Comparison of ENCODE assay signal across 8 cellular contexts in the genomic region with DNA sequence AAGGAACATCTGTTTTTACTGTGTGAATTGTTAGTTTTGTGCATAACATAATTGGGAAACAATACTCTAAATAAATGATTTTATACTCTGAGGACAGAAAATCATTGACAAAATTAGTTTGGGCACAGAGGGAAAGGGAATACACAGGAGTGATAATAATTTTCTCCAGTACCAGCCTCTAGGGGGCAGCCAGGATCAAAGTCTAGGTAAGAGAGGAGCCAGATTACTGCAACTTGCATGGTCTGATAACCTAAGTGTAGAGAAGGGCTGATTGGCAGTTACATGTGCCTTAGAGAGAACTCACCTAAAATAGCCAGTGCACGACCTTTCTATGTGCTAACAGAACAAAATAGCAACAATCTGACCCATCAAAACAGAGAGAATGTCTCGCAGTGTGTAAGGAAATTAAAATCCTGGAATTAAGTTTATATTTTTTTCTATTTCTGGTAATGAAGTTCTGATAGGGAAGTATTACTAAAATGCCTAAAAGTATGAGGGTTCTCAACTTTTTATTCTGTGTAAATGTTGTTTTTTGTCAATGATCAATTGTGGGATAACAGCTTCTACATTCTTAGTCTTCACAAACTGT.
DNase-seq lines count a peak whose midpoint lies in the region; ATAC-seq and TF ChIP-seq lines count a peak whose summit lies in the region.

No MANE protein-coding gene starts in this region.

- H3K36me3 ChIP-seq in trophoblast cell (ENCODE audit: control insufficient read depth in 1 of 2, insufficient read depth in 2 of 2, low read length in 2 of 2) = no peaks in the 10 kb centered on the region

- no peak overlapping the region for H3K4me2 ChIP-seq in trophoblast cell (ENCODE audit: low read length)

- H3K18ac ChIP-seq in trophoblast cell (ENCODE audit: low read length) = no peak overlapping the region

- H2BK12ac ChIP-seq in trophoblast cell (ENCODE audit: low read length) = no peak overlapping the region

- H3K27me3 ChIP-seq in trophoblast cell (ENCODE audit: insufficient read depth, low read length) = no peaks in the 10 kb centered on the region

- no peaks in the 10 kb centered on the region for H3K9me3 ChIP-seq in trophoblast cell (ENCODE audit: insufficient read depth, low read depth, low read length)

- H2AK5ac ChIP-seq in trophoblast cell (ENCODE audit: low read length) = no peak overlapping the region

- H3K79me2 ChIP-seq in trophoblast cell (ENCODE audit: control insufficient read depth, insufficient read depth, low read length, poor library complexity) = no peaks in the 10 kb centered on the region

- H3K4me1 ChIP-seq in trophoblast cell (ENCODE audit: control insufficient read depth in 1 of 2, insufficient read depth in 2 of 2, low read length in 2 of 2) = no peaks in the 10 kb centered on the region

- no peaks in the 10 kb centered on the region for H3K79me1 ChIP-seq in trophoblast cell (ENCODE audit: low read length)

- intact Hi-C loops in Right ventricle myocardium inferior (cut with DNase I) (no loop called here), cardiac septum (cut with DNase I) (no loop called here), posterior vena cava (cut with DNase I) (no loop called here)

- no peak overlapping the region for H3K9ac ChIP-seq in trophoblast cell (ENCODE audit: low read length)

- H3K14ac ChIP-seq in trophoblast cell (ENCODE audit: low read length) = no peak overlapping the region

- WGBS in trophoblast cell (ENCODE audit: extremely low coverage, insufficient coverage, insufficient read length) = no CpG with 5 or more reads among the region's 2 CpGs

- H3K23ac ChIP-seq in trophoblast cell (ENCODE audit: low read length) = no peak overlapping the region

- no peak overlapping the region for H4K12ac ChIP-seq in trophoblast cell (ENCODE audit: low read depth, low read length)

- H3K4me3 ChIP-seq in foreskin fibroblast (ENCODE audit: low read depth in 1 of 2, low read length in 2 of 2) (no peak overlapping the region), trophoblast cell (ENCODE audit: low read depth, low read length) (no peak overlapping the region)

- no peak overlapping the region for H2AFZ ChIP-seq in trophoblast cell (ENCODE audit: insufficient read depth, low read length, poor library complexity)

- H4K91ac ChIP-seq in trophoblast cell (ENCODE audit: low read depth, low read length) = no peak overlapping the region

- ATAC-seq in Right ventricle myocardium inferior = peak; percentile 93
- peak; percentile 88 for ATAC-seq in HG03066 (IDR thresholded peaks at IDR 0.05; ENCODE audit: low read depth, unreplicated experiment)

- no peak overlapping the region for H4K8ac ChIP-seq in trophoblast cell (ENCODE audit: low read depth, low read length)

- H3K27ac ChIP-seq in trophoblast cell (ENCODE audit: low read depth, low read length) = no peak overlapping the region

- no peak for DNase-seq in Right ventricle myocardium inferior (ENCODE audit: missing footprints)
- DNase-seq in cardiac septum (ENCODE audit: low spot score) = no peak
- DNase-seq in NCI-H748 treated with DMSO at 0.1 percent for 48 hours (lab: John Stamatoyannopoulos, UW) = peak; percentile 40
- peak; percentile 13 for DNase-seq in activated T-cell treated with anti-CD3 and anti-CD28 coated beads for 48 hours (ENCODE audit: low read depth)
- peak; percentile 33 to 75 for DNase-seq in foreskin fibroblast
- peak; percentile 60 to 80 for DNase-seq in trophoblast cell
- DNase-seq in posterior vena cava (ENCODE audit: low spot score) = no peak

- no peak overlapping the region for H3K4ac ChIP-seq in trophoblast cell (ENCODE audit: low read depth, low read length)

- no peak overlapping the region for H2BK120ac ChIP-seq in trophoblast cell (ENCODE audit: insufficient read depth, low read length, poor library complexity)

- peak; percentile 80 for TF ChIP-seq CTCF in foreskin fibroblast (IDR thresholded peaks at IDR 0.05; ENCODE audit: low read depth, low read length)

- no peak overlapping the region for H2BK5ac ChIP-seq in trophoblast cell (ENCODE audit: low read depth, low read length, poor library complexity)

Comparison
In these comparisons a context has a peak if more than half of its experiments do, and no peak if none do; other contexts are left out.
1. DNase-seq: peak in NCI-H748 treated with DMSO at 0.1 percent for 48 hours (single experiment), activated T-cell treated with anti-CD3 and anti-CD28 coated beads for 48 hours (single experiment), foreskin fibroblast (2 of 2) and trophoblast cell (2 of 2); none in Right ventricle myocardium inferior (single experiment), cardiac septum (single experiment) and posterior vena cava (single experiment).